In genomic region chr16:4116328-4117249, GRCh38 we compare ENCODE assay signal across 8 cellular contexts. TPM values are rescaled to one million over a fixed set of nuclear protein-coding genes. Genes with fewer than 3 reads are reported as not detected.
DNase-seq lines count a peak whose midpoint lies in the region; FAIRE-seq and TF ChIP-seq lines count a peak whose summit lies in the region.

TSS of gene ADCY9 (minus strand) at chr16:4116442. CDS start at chr16:4115442, 1,000 bp downstream.

- peaks cover 13% of the 10 kb centered on the region for H3K79me2 ChIP-seq in keratinocyte (ENCODE audit: control insufficient read depth, insufficient read depth, low read length)

- peaks cover 21% of the 10 kb centered on the region for H3K4me1 ChIP-seq in keratinocyte (ENCODE audit: control insufficient read depth, extremely low read depth, insufficient read depth, low read length)

- DNase-seq in EH (ENCODE audit: low read depth), result peak; percentile 74
- peak; percentile 70 for DNase-seq in HCEC 1CT
- peak; percentile 29 for DNase-seq in NCI-H128 (lab: John Stamatoyannopoulos, UW; ENCODE audit: unreplicated experiment)
- DNase-seq in activated CD4-positive, alpha-beta T cell treated with anti-CD3 and anti-CD28 coated beads for 1 hour, result peak; percentile 64
- peak; percentile 49 for DNase-seq in cerebellar cortex (ENCODE audit: low spot score)
- no peak for DNase-seq in keratinocyte (ENCODE audit: low read depth, low spot score)
- DNase-seq in stimulated activated CD4-positive, alpha-beta T cell treated with anti-CD3 and anti-CD28 coated beads, Interleukin-12 subunit alpha, Interleukin-12 subunit beta, amount 100 ng/mL, for 24 hours (ENCODE audit: low read depth in 2 of 2), result peak; percentile 41 to 62
- DNase-seq in H4 (ENCODE audit: low spot score), result no peak

- H2AFZ ChIP-seq in keratinocyte (ENCODE audit: control insufficient read depth, low read length), result peak within 1 kb of the TSS; percentile 64

- TF ChIP-seq CTCF in keratinocyte (optimal IDR thresholded peaks at IDR 0.05 in 1 of 3, IDR thresholded peaks at IDR 0.05 in 1 of 3, conservative IDR thresholded peaks at IDR 0.05 in 1 of 3; ENCODE audit: extremely low read depth in 1 of 3, insufficient read depth in 2 of 3, low read length in 3 of 3), result no peak

- H3K9ac ChIP-seq in keratinocyte (ENCODE audit: control insufficient read depth, extremely low read depth, insufficient read depth, low read length), result peak within 1 kb of the TSS; percentile 74

- H3K27me3 ChIP-seq in keratinocyte (ENCODE audit: control insufficient read depth, extremely low read depth, insufficient read depth, low read length), result no peaks in the 10 kb centered on the region

- no peak for FAIRE-seq in keratinocyte (lab: Jason Lieb, UNC)

- no peaks in the 10 kb centered on the region for H4K20me1 ChIP-seq in keratinocyte (ENCODE audit: control insufficient read depth, extremely low read depth, insufficient read depth, low read length)

- no peaks in the 10 kb centered on the region for H3K9me1 ChIP-seq in keratinocyte (ENCODE audit: control insufficient read depth, extremely low read depth, insufficient read depth, low read length)

- H3K4me2 ChIP-seq in keratinocyte (ENCODE audit: control insufficient read depth, extremely low read depth, insufficient read depth, low read depth, low read length), result peak within 1 kb of the TSS; percentile 90

- dilution Hi-C loops in keratinocyte (cut with MboI; ENCODE audit: extremely low pct_ligation_motif_present, low sequenced_read_pairs), result no loop called here

- peak within 1 kb of the TSS; percentile 40 for H3K27ac ChIP-seq in keratinocyte (ENCODE audit: control insufficient read depth, insufficient read depth, low read length)

- H3K9me3 ChIP-seq in keratinocyte (ENCODE audit: control insufficient read depth, low read depth, low read length), result no peaks in the 10 kb centered on the region

- peak within 1 kb of the TSS; percentile 46 to 69 (median 64) for H3K4me3 ChIP-seq in keratinocyte (ENCODE audit: control insufficient read depth in 2 of 3, extremely low read depth in 1 of 3, insufficient read depth in 2 of 3, low read depth in 1 of 3, low read length in 3 of 3)

- peaks cover 0 to 3% of the 10 kb centered on the region in 2 experiments for H3K36me3 ChIP-seq in keratinocyte (ENCODE audit: control insufficient read depth in 2 of 2, extremely low read depth in 1 of 2, insufficient read depth in 2 of 2, low read length in 2 of 2)

RNA-seq across cellular contexts. Expression of gene ADCY9, which starts in this region (rescaled TPM):
- polyA plus RNA-seq in keratinocyte, result 2.9 to 7.6 TPM (median 3.0 TPM) in 3 replicates
- 4.6 TPM for polyA plus RNA-seq in keratinocyte (2011; ENCODE audit: low read depth)
- polyA plus RNA-seq in keratinocyte (2011; cell fraction: cytosol; rRNA removed), result 3.8 and 4.9 TPM in 2 replicates
- polyA plus RNA-seq in keratinocyte (2011; cell fraction: nucleus; rRNA removed), result 15.8 and 17.2 TPM in 2 replicates
- 7.5 and 8.0 TPM in 2 replicates for polyA plus RNA-seq in keratinocyte (2012; ENCODE audit: low replicate concordance)
- polyA minus RNA-seq in keratinocyte, result 9.2 to 34.7 TPM (median 10.9 TPM) in 3 replicates
- 21.1 TPM for polyA minus RNA-seq in keratinocyte (2011; cell fraction: cytosol; rRNA and poly(A)+ RNA removed)
- 27.3 and 28.2 TPM in 2 replicates for polyA minus RNA-seq in keratinocyte (2011; cell fraction: nucleus; rRNA and poly(A)+ RNA removed)
- 3.9 and 5.1 TPM in 2 replicates for total RNA-seq in H4 (2014; rRNA removed; shearing (Covaris generic))

Comparison
In these comparisons a context has a peak if more than half of its experiments do, and no peak if none do; other contexts are left out.
1. DNase-seq: peak in EH (single experiment), HCEC 1CT (single experiment), NCI-H128 (single experiment), activated CD4-positive, alpha-beta T cell treated with anti-CD3 and anti-CD28 coated beads for 1 hour (single experiment), cerebellar cortex (single experiment) and stimulated activated CD4-positive, alpha-beta T cell treated with anti-CD3 and anti-CD28 coated beads, Interleukin-12 subunit alpha, Interleukin-12 subunit beta, amount 100 ng/mL, for 24 hours (2 of 2); none in keratinocyte (single experiment) and H4 (single experiment).